1 cellular context compared by ENCODE assay signal in genomic region chr17:44898768-44899073, GRCh38.
TF ChIP-seq lines count a peak whose summit lies in the region.

No MANE protein-coding gene starts in this region.

TF ChIP-seq in liver, 16 proteins besides CTCF, POLR2A, EP300 and RAD21 (continued from another document):
- TF ChIP-seq, protein P1, sequence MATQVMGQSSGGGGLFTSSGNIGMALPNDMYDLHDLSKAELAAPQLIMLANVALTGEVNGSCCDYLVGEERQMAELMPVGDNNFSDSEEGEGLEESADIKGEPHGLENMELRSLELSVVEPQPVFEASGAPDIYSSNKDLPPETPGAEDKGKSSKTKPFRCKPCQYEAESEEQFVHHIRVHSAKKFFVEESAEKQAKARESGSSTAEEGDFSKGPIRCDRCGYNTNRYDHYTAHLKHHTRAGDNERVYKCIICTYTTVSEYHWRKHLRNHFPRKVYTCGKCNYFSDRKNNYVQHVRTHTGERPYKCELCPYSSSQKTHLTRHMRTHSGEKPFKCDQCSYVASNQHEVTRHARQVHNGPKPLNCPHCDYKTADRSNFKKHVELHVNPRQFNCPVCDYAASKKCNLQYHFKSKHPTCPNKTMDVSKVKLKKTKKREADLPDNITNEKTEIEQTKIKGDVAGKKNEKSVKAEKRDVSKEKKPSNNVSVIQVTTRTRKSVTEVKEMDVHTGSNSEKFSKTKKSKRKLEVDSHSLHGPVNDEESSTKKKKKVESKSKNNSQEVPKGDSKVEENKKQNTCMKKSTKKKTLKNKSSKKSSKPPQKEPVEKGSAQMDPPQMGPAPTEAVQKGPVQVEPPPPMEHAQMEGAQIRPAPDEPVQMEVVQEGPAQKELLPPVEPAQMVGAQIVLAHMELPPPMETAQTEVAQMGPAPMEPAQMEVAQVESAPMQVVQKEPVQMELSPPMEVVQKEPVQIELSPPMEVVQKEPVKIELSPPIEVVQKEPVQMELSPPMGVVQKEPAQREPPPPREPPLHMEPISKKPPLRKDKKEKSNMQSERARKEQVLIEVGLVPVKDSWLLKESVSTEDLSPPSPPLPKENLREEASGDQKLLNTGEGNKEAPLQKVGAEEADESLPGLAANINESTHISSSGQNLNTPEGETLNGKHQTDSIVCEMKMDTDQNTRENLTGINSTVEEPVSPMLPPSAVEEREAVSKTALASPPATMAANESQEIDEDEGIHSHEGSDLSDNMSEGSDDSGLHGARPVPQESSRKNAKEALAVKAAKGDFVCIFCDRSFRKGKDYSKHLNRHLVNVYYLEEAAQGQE (IDR thresholded peaks at IDR 0.05): no peak
